1 cellular context compared by ENCODE assay signal in genomic region chr7:40700653-40701475, GRCh38.
TF ChIP-seq lines count a peak whose summit lies in the region.

No MANE protein-coding gene starts in this region.

TF ChIP-seq in IMR-90, 13 proteins besides CTCF, POLR2A, EP300 and RAD21 (continued from another document):
- no peak for TF ChIP-seq FOS (IDR thresholded peaks at IDR 0.05; ENCODE audit: low read depth, low read length)
- TF ChIP-seq CHD1 (IDR thresholded peaks at IDR 0.05; ENCODE audit: low read depth, low read length), result no peak
- no peak for TF ChIP-seq MAFK (IDR thresholded peaks at IDR 0.05; ENCODE audit: low read depth, low read length)
- TF ChIP-seq RFX5 (IDR thresholded peaks at IDR 0.05; ENCODE audit: low read depth, low read length), result no peak
